ENCODE assay signal across 7 cellular contexts in the genomic region with DNA sequence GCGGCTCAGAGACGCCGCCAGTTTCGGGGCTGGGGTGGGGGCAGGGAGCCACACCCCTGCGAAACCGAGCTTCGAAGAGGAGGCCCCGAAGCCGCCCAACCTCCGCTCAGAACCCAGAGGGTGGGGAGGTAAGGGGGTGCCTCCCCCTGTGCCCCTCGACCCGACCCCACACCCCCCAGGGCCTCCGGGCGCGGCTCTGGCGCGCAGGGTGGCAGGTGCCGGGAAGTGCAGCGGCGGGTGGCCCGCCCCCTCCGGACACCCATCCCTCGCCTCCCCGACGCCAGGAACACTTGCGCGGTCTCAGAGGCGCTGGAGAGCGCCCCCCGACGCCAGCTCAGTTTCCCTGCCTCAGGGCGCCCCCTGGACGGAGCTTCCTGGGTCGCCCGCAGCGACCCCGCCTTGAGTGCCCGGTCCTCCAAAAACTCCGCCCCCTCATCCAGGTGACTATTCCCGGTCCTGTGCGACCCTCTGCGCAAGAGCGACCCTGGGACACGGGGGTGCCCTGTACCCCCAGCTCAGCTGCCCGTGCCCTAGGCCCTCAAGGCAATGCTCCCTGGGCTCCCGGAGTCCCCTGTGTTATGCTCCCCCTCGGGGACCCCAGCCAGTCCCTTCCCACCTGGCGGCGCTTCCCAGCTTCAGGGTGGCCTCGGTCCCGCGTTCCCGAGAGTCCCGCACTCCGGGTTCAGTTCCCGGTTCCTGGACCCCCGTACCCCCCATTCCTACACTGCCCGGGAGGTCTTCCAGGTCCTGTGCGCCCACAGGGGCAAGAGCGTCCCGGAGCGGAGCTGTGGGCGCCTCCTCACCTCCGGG.
DNase-seq lines count a peak whose midpoint lies in the region; ATAC-seq and TF ChIP-seq lines count a peak whose summit lies in the region.

No MANE protein-coding gene starts in this region.

- TF ChIP-seq CTCF in GM12874 (IDR thresholded peaks at IDR 0.05; ENCODE audit: insufficient read depth, low read depth, low read length): peak; percentile 21; the same call in 1 of the 2 replicates

- H3K36me3 Mint-ChIP-seq in effector memory CD8-positive, alpha-beta T cell (ENCODE audit: insufficient read depth): peaks cover 4% of the 10 kb centered on the region

- H3K4me3 ChIP-seq in muscle layer of duodenum (ENCODE audit: low read depth in 1 of 2, low read length in 2 of 2): peak overlapping the region; percentile 69 to 74

- H3K9me3 Mint-ChIP-seq in effector memory CD8-positive, alpha-beta T cell: no peaks in the 10 kb centered on the region

- H3K27ac ChIP-seq in muscle layer of duodenum (ENCODE audit: low read length): no peak overlapping the region

- H3K27me3 Mint-ChIP-seq in effector memory CD8-positive, alpha-beta T cell: peaks cover 42 to 81% of the 10 kb centered on the region in 2 donors

- DNase-seq in NCI-H345 (lab: John Stamatoyannopoulos, UW): peak; percentile 58
- DNase-seq in effector memory CD8-positive, alpha-beta T cell: no peak
- DNase-seq in NCI-H2029 treated with DMSO at 0.1 percent for 48 hours (lab: John Stamatoyannopoulos, UW): no peak

- peak overlapping the region in 1 of 2 donors; percentile 60 for H3K27ac Mint-ChIP-seq in effector memory CD8-positive, alpha-beta T cell

- peaks cover 0 to 8% of the 10 kb centered on the region in 2 donors for H3K4me1 Mint-ChIP-seq in effector memory CD8-positive, alpha-beta T cell (ENCODE audit: low read depth in 2 of 2)

- no peaks in the 10 kb centered on the region for H3K9me3 ChIP-seq in muscle layer of duodenum (ENCODE audit: control insufficient read depth in 1 of 2, low read length in 2 of 2)

- peak overlapping the region; percentile 71 to 80 for H3K4me3 Mint-ChIP-seq in effector memory CD8-positive, alpha-beta T cell

- H3K27me3 ChIP-seq in muscle layer of duodenum (ENCODE audit: low read depth, low read length): no peaks in the 10 kb centered on the region

- no peaks in the 10 kb centered on the region for H3K36me3 ChIP-seq in muscle layer of duodenum (ENCODE audit: control insufficient read depth in 1 of 2, insufficient read depth in 2 of 2, low read length in 2 of 2)

- no peak for ATAC-seq in effector memory CD8-positive, alpha-beta T cell (replicated peaks)
- ATAC-seq in HG02973 (IDR thresholded peaks at IDR 0.05; ENCODE audit: unreplicated experiment) (no peak), HG03354 (IDR thresholded peaks at IDR 0.05; ENCODE audit: poor library complexity, severe bottlenecking, unreplicated experiment) (no peak)

- peaks cover 0 to 21% of the 10 kb centered on the region in 2 donors for H3K4me1 ChIP-seq in muscle layer of duodenum (ENCODE audit: control insufficient read depth in 1 of 2, insufficient read depth in 2 of 2, low read length in 2 of 2)
